In the genomic region with DNA sequence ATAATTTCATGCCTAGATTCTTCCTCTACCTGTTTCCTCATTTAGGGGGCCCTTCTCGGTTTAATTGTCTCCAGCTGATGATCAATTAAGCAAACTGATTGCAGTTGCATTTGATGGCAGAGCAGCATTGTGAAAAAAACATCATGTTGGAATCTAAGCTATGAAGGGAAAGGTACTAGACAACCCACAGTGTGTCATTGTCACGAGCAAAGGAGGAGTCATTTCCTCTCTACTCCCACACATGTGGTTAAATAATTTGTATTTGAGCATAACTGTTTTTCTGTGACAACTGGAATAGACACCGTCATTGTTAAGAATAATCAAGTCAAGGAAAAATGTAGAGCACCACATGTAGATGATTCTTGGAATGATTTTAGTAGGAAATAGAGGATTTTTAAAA, we compare ENCODE assay signal across 10 cellular contexts.
A peak's percentile ranks its signal among the peaks of the same experiment; 100 is the strongest.
DNase-seq lines count a peak whose midpoint lies in the region; ATAC-seq and TF ChIP-seq lines count a peak whose summit lies in the region.
"Had no signal": no experiment of that assay in that cellular context is flagged by ENCODE, and none has a peak within 500 bp of the region (broad histone marks: within the 10 kb centered on the region; RNA-seq: fewer than 3 reads in every experiment).

No MANE protein-coding gene starts in this region.

- no peak overlapping the region for H3K27ac ChIP-seq in ovary
- H3K27ac ChIP-seq: gastrocnemius medialis had no signal

- POLR2A ChIA-PET in BJ (lab: Charles Lee), result no interaction called here

- H3K9me3 ChIP-seq in ovary (no peaks in the 10 kb centered on the region), MG63 (no peaks in the 10 kb centered on the region), BE2C (no peaks in the 10 kb centered on the region)
- H3K9me3 ChIP-seq: gastrocnemius medialis had no signal

- no peak for TF ChIP-seq POLR2A in ovary (IDR thresholded peaks at IDR 0.05)

- CTCF ChIA-PET in BJ (lab: Yijun Ruan, JAX), result no interaction called here

- TF ChIP-seq CTCF in BJ (IDR thresholded peaks at IDR 0.05; ENCODE audit: insufficient read depth, low read depth, low read length), result no peak
- no peak for TF ChIP-seq CTCF in ovary (IDR thresholded peaks at IDR 0.05)
- TF ChIP-seq CTCF in BE2C (IDR thresholded peaks at IDR 0.05; ENCODE audit: low read depth, low read length), result no peak

- peak; percentile 62 for ATAC-seq in GM19328 (IDR thresholded peaks at IDR 0.05; ENCODE audit: unreplicated experiment)
- ATAC-seq: gastrocnemius medialis had no signal

- DNase-seq in BJ (ENCODE audit: low read depth) (peak; percentile 37), SW 1271 (lab: John Stamatoyannopoulos, UW) (peak; percentile 4 to 39), foreskin melanocyte (peak; percentile 80), ovary (no peak), iPS-NIHi7 (ENCODE audit: extremely low spot score) (no peak), MG63 (no peak), BE2C (no peak)
- DNase-seq: gastrocnemius medialis, GDM1 had no signal

- H3K27me3 ChIP-seq in BJ (ENCODE audit: control insufficient read depth, insufficient read depth, low read length) (no peaks in the 10 kb centered on the region), ovary (no peaks in the 10 kb centered on the region), MG63 (no peaks in the 10 kb centered on the region), BE2C (no peaks in the 10 kb centered on the region)
- H3K27me3 ChIP-seq: gastrocnemius medialis had no signal

- TF ChIP-seq EP300 in ovary (IDR thresholded peaks at IDR 0.05), result no peak

- H3K4me3 ChIP-seq in BJ (ENCODE audit: low read depth, low read length) (no peak overlapping the region), ovary (no peak overlapping the region), MG63 (no peak overlapping the region), BE2C (ENCODE audit: low read depth, low read length) (no peak overlapping the region)
- H3K4me3 ChIP-seq: gastrocnemius medialis had no signal

- 80 to 87% (median 87%) methylated on average over 3 of the region's 3 CpGs for WGBS in ovary, 3 donors

- intact Hi-C loops in ovary (cut with DNase I), result no loop called here

- no peaks in the 10 kb centered on the region for H3K4me1 ChIP-seq in ovary (ENCODE audit: insufficient read depth)
- no peaks in the 10 kb centered on the region for H3K4me1 ChIP-seq in BE2C
- H3K4me1 ChIP-seq: gastrocnemius medialis had no signal

- H3K36me3 ChIP-seq in BJ (ENCODE audit: control insufficient read depth, insufficient read depth, low read length) (no peaks in the 10 kb centered on the region), ovary (no peaks in the 10 kb centered on the region), MG63 (no peaks in the 10 kb centered on the region), BE2C (no peaks in the 10 kb centered on the region)
- H3K36me3 ChIP-seq: gastrocnemius medialis had no signal

Comparison
In these comparisons a context has a peak if more than half of its experiments do, and no peak if none do; other contexts are left out.
1. DNase-seq: peak in BJ (single experiment), SW 1271 (2 of 2) and foreskin melanocyte (single experiment); none in ovary (0 of 5), iPS-NIHi7 (single experiment), MG63 (single experiment) and BE2C (single experiment).